In the genomic region with DNA sequence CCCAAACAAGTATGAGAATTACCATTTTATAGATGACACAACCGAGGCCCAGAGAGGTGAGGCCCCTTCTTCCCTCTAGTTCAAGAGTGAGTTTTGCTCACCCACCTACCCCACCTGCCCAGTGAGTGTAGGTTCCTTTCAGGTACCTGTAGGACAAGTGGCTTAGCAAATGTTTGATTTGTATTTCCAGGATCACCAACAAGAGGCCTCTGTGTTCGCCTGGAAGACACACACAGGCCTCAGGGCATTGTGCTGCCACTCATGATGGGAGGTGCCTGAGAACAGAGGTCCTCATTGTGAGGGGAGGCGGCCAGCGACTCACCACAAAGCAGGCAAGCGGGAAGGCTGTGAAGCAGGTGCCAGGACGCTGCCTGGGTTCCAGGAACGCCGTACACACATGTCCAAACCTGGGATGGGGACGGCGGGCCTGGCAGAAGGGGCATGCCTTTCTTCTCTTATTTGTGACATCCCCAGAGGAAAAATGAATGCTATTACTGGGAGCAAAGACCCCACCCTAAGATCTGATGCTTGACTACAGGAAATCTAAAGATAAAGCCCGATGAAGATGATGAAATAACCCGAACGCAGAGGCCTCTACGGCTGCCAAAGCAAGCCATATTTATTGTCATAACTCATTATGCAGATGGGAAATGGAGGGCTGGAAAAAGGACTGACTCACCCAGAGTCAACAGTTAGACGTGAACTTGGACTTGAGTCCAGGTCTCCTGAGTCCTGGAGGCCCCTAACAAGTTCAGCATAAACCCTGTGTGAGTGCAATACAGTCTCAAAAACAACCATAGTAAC, we compare ENCODE assay signal across 1 cellular context.
TF ChIP-seq lines count a peak whose summit lies in the region.

No MANE protein-coding gene starts in this region.

TF ChIP-seq in HepG2, 621 proteins besides CTCF, POLR2A, EP300 and RAD21 (continued from another document and continues in another):
- TF ChIP-seq ZBTB7B (CRISPR knock-in tag; IDR thresholded peaks at IDR 0.05), result peak; percentile 35; the same call in 1 of the 2 replicates
- TF ChIP-seq KDM3A (CRISPR knock-in tag; IDR thresholded peaks at IDR 0.05; ENCODE audit: low read depth), result 0 out of 2 replicates have a peak, but pooled peaks have one; percentile 45
- peak in 1 of 2 experiments; percentile 33; a peak in 1 of 4 replicates for TF ChIP-seq KLF16 (CRISPR knock-in tag; IDR thresholded peaks at IDR 0.05)
- TF ChIP-seq FOSL2 (CRISPR knock-in tag; IDR thresholded peaks at IDR 0.05), result peak; percentile 92
- TF ChIP-seq, protein P1, sequence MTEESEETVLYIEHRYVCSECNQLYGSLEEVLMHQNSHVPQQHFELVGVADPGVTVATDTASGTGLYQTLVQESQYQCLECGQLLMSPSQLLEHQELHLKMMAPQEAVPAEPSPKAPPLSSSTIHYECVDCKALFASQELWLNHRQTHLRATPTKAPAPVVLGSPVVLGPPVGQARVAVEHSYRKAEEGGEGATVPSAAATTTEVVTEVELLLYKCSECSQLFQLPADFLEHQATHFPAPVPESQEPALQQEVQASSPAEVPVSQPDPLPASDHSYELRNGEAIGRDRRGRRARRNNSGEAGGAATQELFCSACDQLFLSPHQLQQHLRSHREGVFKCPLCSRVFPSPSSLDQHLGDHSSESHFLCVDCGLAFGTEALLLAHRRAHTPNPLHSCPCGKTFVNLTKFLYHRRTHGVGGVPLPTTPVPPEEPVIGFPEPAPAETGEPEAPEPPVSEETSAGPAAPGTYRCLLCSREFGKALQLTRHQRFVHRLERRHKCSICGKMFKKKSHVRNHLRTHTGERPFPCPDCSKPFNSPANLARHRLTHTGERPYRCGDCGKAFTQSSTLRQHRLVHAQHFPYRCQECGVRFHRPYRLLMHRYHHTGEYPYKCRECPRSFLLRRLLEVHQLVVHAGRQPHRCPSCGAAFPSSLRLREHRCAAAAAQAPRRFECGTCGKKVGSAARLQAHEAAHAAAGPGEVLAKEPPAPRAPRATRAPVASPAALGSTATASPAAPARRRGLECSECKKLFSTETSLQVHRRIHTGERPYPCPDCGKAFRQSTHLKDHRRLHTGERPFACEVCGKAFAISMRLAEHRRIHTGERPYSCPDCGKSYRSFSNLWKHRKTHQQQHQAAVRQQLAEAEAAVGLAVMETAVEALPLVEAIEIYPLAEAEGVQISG (CRISPR knock-in tag; IDR thresholded peaks at IDR 0.05), result peak; percentile 31; the same call in 1 of the 2 replicates
- peak; percentile 89 for TF ChIP-seq HNRNPL (IDR thresholded peaks at IDR 0.05; ENCODE audit: low read depth, low read length)
- TF ChIP-seq ZFP1 (CRISPR knock-in tag; IDR thresholded peaks at IDR 0.05), result 0 out of 2 replicates have a peak, but pooled peaks have one; percentile 43
- TF ChIP-seq, protein P2, sequence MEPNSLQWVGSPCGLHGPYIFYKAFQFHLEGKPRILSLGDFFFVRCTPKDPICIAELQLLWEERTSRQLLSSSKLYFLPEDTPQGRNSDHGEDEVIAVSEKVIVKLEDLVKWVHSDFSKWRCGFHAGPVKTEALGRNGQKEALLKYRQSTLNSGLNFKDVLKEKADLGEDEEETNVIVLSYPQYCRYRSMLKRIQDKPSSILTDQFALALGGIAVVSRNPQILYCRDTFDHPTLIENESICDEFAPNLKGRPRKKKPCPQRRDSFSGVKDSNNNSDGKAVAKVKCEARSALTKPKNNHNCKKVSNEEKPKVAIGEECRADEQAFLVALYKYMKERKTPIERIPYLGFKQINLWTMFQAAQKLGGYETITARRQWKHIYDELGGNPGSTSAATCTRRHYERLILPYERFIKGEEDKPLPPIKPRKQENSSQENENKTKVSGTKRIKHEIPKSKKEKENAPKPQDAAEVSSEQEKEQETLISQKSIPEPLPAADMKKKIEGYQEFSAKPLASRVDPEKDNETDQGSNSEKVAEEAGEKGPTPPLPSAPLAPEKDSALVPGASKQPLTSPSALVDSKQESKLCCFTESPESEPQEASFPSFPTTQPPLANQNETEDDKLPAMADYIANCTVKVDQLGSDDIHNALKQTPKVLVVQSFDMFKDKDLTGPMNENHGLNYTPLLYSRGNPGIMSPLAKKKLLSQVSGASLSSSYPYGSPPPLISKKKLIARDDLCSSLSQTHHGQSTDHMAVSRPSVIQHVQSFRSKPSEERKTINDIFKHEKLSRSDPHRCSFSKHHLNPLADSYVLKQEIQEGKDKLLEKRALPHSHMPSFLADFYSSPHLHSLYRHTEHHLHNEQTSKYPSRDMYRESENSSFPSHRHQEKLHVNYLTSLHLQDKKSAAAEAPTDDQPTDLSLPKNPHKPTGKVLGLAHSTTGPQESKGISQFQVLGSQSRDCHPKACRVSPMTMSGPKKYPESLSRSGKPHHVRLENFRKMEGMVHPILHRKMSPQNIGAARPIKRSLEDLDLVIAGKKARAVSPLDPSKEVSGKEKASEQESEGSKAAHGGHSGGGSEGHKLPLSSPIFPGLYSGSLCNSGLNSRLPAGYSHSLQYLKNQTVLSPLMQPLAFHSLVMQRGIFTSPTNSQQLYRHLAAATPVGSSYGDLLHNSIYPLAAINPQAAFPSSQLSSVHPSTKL (CRISPR knock-in tag; IDR thresholded peaks at IDR 0.05), result peak; percentile 72
- TF ChIP-seq, protein P3, sequence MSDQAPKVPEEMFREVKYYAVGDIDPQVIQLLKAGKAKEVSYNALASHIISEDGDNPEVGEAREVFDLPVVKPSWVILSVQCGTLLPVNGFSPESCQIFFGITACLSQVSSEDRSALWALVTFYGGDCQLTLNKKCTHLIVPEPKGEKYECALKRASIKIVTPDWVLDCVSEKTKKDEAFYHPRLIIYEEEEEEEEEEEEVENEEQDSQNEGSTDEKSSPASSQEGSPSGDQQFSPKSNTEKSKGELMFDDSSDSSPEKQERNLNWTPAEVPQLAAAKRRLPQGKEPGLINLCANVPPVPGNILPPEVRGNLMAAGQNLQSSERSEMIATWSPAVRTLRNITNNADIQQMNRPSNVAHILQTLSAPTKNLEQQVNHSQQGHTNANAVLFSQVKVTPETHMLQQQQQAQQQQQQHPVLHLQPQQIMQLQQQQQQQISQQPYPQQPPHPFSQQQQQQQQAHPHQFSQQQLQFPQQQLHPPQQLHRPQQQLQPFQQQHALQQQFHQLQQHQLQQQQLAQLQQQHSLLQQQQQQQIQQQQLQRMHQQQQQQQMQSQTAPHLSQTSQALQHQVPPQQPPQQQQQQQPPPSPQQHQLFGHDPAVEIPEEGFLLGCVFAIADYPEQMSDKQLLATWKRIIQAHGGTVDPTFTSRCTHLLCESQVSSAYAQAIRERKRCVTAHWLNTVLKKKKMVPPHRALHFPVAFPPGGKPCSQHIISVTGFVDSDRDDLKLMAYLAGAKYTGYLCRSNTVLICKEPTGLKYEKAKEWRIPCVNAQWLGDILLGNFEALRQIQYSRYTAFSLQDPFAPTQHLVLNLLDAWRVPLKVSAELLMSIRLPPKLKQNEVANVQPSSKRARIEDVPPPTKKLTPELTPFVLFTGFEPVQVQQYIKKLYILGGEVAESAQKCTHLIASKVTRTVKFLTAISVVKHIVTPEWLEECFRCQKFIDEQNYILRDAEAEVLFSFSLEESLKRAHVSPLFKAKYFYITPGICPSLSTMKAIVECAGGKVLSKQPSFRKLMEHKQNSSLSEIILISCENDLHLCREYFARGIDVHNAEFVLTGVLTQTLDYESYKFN (CRISPR knock-in tag; conservative IDR thresholded peaks at IDR 0.05), result peak; percentile 38; the same call in 1 of the 2 replicates
- peak; percentile 92 for TF ChIP-seq TBL1XR1 (IDR thresholded peaks at IDR 0.05; ENCODE audit: borderline replicate concordance, low read length, partially characterized antibody)
- TF ChIP-seq XRCC5 (optimal IDR thresholded peaks at IDR 0.05; ENCODE audit: low read length), result peak; percentile 45
- 0 out of 2 replicates have a peak, but pooled peaks have one; percentile 23 for TF ChIP-seq SIX4 (CRISPR knock-in tag; IDR thresholded peaks at IDR 0.05)
- TF ChIP-seq ZNF331 (CRISPR knock-in tag; IDR thresholded peaks at IDR 0.05), result peak; percentile 57; the same call in 1 of the 2 replicates
- TF ChIP-seq ZBTB38 (CRISPR knock-in tag; IDR thresholded peaks at IDR 0.05), result peak; percentile 51; the same call in 1 of the 2 replicates
- peak; percentile 87 for TF ChIP-seq GATAD2A (CRISPR knock-in tag; IDR thresholded peaks at IDR 0.05)
- TF ChIP-seq MIXL1 (CRISPR knock-in tag; IDR thresholded peaks at IDR 0.05), result 0 out of 2 replicates have a peak, but pooled peaks have one; percentile 36
- 0 out of 2 replicates have a peak, but pooled peaks have one; percentile 47 for TF ChIP-seq SNAPC2 (CRISPR knock-in tag; IDR thresholded peaks at IDR 0.05)
- TF ChIP-seq, protein P4, sequence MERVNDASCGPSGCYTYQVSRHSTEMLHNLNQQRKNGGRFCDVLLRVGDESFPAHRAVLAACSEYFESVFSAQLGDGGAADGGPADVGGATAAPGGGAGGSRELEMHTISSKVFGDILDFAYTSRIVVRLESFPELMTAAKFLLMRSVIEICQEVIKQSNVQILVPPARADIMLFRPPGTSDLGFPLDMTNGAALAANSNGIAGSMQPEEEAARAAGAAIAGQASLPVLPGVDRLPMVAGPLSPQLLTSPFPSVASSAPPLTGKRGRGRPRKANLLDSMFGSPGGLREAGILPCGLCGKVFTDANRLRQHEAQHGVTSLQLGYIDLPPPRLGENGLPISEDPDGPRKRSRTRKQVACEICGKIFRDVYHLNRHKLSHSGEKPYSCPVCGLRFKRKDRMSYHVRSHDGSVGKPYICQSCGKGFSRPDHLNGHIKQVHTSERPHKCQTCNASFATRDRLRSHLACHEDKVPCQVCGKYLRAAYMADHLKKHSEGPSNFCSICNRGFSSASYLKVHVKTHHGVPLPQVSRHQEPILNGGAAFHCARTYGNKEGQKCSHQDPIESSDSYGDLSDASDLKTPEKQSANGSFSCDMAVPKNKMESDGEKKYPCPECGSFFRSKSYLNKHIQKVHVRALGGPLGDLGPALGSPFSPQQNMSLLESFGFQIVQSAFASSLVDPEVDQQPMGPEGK (CRISPR knock-in tag; IDR thresholded peaks at IDR 0.05), result peak; percentile 35; the same call in 1 of the 2 replicates
- peak; percentile 16; the same call in 1 of the 2 replicates for TF ChIP-seq PHF8 (CRISPR knock-in tag; IDR thresholded peaks at IDR 0.05)
- no peak for TF ChIP-seq ZNF468 (CRISPR knock-in tag; IDR thresholded peaks at IDR 0.05)
- no peak for TF ChIP-seq PPARG (CRISPR knock-in tag; conservative IDR thresholded peaks at IDR 0.05)
- TF ChIP-seq, protein P5, sequence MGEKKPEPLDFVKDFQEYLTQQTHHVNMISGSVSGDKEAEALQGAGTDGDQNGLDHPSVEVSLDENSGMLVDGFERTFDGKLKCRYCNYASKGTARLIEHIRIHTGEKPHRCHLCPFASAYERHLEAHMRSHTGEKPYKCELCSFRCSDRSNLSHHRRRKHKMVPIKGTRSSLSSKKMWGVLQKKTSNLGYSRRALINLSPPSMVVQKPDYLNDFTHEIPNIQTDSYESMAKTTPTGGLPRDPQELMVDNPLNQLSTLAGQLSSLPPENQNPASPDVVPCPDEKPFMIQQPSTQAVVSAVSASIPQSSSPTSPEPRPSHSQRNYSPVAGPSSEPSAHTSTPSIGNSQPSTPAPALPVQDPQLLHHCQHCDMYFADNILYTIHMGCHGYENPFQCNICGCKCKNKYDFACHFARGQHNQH (CRISPR knock-in tag; IDR thresholded peaks at IDR 0.05), result peak; percentile 57; the same call in 1 of the 2 replicates
- no peak for TF ChIP-seq ZNF3 (CRISPR knock-in tag; IDR thresholded peaks at IDR 0.05)
- no peak for TF ChIP-seq ZNF569 (CRISPR knock-in tag; IDR thresholded peaks at IDR 0.05; ENCODE audit: borderline replicate concordance)
- peak; percentile 43; the same call in 1 of the 2 replicates for TF ChIP-seq FOXA3 (CRISPR knock-in tag; IDR thresholded peaks at IDR 0.05)
- peak; percentile 34; the same call in 1 of the 2 replicates for TF ChIP-seq SOX13 (IDR thresholded peaks at IDR 0.05)
- peak in 1 of 2 experiments; percentile 95; a peak in 2 of 4 replicates for TF ChIP-seq SOX13 (CRISPR knock-in tag; conservative IDR thresholded peaks at IDR 0.05 in 1 of 2, IDR thresholded peaks at IDR 0.05 in 1 of 2)
- TF ChIP-seq ZNF776 (CRISPR knock-in tag; IDR thresholded peaks at IDR 0.05), result no peak
- TF ChIP-seq HMG20B (CRISPR knock-in tag; conservative IDR thresholded peaks at IDR 0.05), result no peak
- TF ChIP-seq NFYB (CRISPR knock-in tag; IDR thresholded peaks at IDR 0.05), result no peak
- no peak for TF ChIP-seq REL (CRISPR knock-in tag; conservative IDR thresholded peaks at IDR 0.05)
- no peak for TF ChIP-seq ZNF329 (CRISPR knock-in tag; IDR thresholded peaks at IDR 0.05; ENCODE audit: low read depth)
- TF ChIP-seq, protein P6, sequence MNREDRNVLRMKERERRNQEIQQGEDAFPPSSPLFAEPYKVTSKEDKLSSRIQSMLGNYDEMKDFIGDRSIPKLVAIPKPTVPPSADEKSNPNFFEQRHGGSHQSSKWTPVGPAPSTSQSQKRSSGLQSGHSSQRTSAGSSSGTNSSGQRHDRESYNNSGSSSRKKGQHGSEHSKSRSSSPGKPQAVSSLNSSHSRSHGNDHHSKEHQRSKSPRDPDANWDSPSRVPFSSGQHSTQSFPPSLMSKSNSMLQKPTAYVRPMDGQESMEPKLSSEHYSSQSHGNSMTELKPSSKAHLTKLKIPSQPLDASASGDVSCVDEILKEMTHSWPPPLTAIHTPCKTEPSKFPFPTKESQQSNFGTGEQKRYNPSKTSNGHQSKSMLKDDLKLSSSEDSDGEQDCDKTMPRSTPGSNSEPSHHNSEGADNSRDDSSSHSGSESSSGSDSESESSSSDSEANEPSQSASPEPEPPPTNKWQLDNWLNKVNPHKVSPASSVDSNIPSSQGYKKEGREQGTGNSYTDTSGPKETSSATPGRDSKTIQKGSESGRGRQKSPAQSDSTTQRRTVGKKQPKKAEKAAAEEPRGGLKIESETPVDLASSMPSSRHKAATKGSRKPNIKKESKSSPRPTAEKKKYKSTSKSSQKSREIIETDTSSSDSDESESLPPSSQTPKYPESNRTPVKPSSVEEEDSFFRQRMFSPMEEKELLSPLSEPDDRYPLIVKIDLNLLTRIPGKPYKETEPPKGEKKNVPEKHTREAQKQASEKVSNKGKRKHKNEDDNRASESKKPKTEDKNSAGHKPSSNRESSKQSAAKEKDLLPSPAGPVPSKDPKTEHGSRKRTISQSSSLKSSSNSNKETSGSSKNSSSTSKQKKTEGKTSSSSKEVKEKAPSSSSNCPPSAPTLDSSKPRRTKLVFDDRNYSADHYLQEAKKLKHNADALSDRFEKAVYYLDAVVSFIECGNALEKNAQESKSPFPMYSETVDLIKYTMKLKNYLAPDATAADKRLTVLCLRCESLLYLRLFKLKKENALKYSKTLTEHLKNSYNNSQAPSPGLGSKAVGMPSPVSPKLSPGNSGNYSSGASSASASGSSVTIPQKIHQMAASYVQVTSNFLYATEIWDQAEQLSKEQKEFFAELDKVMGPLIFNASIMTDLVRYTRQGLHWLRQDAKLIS (CRISPR knock-in tag; IDR thresholded peaks at IDR 0.05), result 0 out of 2 replicates have a peak, but pooled peaks have one; percentile 48
- TF ChIP-seq ELF3 (CRISPR knock-in tag; IDR thresholded peaks at IDR 0.05), result peak; percentile 36; the same call in 1 of the 2 replicates
- peak; percentile 59; the same call in 1 of the 2 replicates for TF ChIP-seq CBX5 (CRISPR knock-in tag; IDR thresholded peaks at IDR 0.05; ENCODE audit: borderline replicate concordance)
- TF ChIP-seq, protein P7, sequence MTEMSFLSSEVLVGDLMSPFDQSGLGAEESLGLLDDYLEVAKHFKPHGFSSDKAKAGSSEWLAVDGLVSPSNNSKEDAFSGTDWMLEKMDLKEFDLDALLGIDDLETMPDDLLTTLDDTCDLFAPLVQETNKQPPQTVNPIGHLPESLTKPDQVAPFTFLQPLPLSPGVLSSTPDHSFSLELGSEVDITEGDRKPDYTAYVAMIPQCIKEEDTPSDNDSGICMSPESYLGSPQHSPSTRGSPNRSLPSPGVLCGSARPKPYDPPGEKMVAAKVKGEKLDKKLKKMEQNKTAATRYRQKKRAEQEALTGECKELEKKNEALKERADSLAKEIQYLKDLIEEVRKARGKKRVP (CRISPR knock-in tag; IDR thresholded peaks at IDR 0.05), result peak in 1 of 2 experiments; percentile 60; a peak in 2 of 4 replicates
- 0 out of 2 replicates have a peak, but pooled peaks have one; percentile 21 for TF ChIP-seq KDM5B (CRISPR knock-in tag; IDR thresholded peaks at IDR 0.05; ENCODE audit: borderline replicate concordance)
- peak; percentile 75 for TF ChIP-seq HMG20A (CRISPR knock-in tag; IDR thresholded peaks at IDR 0.05; ENCODE audit: borderline replicate concordance)
- peak; percentile 43; the same call in 1 of the 2 replicates for TF ChIP-seq SP5 (CRISPR knock-in tag; IDR thresholded peaks at IDR 0.05; ENCODE audit: borderline replicate concordance, low read depth)
